In the genomic region with DNA sequence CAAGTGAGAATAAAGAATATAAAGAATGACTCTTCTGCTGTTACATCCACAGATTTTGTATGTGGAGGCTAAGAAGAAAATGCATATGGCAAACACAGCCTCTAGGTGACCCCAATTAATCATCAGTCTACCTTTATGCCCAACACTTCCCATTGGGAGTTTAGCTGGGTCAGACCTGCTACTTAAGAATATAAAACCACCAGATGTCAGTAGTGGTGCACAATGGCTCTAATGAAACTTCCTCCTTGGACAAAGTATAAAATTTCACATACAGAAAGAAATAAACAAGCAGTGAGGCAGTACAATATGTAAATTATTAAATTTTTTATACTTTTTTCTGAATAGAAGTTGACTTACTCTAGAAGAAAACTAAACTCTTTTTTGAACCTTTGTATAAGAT, we compare ENCODE assay signal across 1 cellular context.
TF ChIP-seq lines count a peak whose summit lies in the region.

No MANE protein-coding gene starts in this region.

TF ChIP-seq in neural cell, 6 proteins besides CTCF, POLR2A, EP300 and RAD21:
- TF ChIP-seq, protein P1, sequence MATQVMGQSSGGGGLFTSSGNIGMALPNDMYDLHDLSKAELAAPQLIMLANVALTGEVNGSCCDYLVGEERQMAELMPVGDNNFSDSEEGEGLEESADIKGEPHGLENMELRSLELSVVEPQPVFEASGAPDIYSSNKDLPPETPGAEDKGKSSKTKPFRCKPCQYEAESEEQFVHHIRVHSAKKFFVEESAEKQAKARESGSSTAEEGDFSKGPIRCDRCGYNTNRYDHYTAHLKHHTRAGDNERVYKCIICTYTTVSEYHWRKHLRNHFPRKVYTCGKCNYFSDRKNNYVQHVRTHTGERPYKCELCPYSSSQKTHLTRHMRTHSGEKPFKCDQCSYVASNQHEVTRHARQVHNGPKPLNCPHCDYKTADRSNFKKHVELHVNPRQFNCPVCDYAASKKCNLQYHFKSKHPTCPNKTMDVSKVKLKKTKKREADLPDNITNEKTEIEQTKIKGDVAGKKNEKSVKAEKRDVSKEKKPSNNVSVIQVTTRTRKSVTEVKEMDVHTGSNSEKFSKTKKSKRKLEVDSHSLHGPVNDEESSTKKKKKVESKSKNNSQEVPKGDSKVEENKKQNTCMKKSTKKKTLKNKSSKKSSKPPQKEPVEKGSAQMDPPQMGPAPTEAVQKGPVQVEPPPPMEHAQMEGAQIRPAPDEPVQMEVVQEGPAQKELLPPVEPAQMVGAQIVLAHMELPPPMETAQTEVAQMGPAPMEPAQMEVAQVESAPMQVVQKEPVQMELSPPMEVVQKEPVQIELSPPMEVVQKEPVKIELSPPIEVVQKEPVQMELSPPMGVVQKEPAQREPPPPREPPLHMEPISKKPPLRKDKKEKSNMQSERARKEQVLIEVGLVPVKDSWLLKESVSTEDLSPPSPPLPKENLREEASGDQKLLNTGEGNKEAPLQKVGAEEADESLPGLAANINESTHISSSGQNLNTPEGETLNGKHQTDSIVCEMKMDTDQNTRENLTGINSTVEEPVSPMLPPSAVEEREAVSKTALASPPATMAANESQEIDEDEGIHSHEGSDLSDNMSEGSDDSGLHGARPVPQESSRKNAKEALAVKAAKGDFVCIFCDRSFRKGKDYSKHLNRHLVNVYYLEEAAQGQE (IDR thresholded peaks at IDR 0.05; ENCODE audit: borderline replicate concordance), result no peak
- TF ChIP-seq POLR2AphosphoS5 (IDR thresholded peaks at IDR 0.05) (no peak), EZH2 (IDR thresholded peaks at IDR 0.05; ENCODE audit: borderline replicate concordance, insufficient read depth, low read length, poor library complexity, severe bottlenecking) (no peak), MXI1 (conservative IDR thresholded peaks at IDR 0.05; ENCODE audit: poor library complexity, severe bottlenecking) (no peak), SMC3 (conservative IDR thresholded peaks at IDR 0.05; ENCODE audit: poor library complexity) (peak; percentile 37), TAF1 (IDR thresholded peaks at IDR 0.05; ENCODE audit: low read depth) (no peak)
